In the genomic region with DNA sequence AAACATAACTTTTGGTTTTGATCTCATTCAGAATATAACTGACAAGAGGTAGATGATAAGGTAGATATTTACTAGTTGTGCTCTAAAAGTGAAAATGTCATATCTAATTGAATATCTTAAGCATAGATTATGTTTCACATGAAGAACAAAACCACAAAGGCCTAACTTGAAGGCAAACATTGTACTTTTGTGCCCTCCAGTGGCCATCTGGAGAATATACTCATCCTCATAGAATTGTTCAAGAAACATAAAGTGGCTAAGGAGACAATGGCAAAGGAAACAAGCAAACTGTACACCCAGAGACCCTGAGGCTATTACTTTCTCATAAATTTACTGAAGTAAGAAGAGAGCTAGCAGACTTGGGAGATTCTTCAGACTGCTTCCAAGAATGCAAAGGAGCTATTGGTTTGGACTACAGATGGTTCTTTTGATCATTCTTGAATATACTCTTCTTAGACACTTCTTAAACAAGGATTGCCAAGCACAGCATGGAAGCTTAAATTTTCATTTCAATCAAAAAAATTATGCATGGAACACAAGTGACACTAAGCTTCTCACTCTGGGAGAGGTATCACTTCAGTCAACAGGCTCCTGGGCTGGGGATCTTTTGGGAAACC, we compare ENCODE assay signal across 8 cellular contexts.
DNase-seq lines count a peak whose midpoint lies in the region; ATAC-seq, FAIRE-seq and TF ChIP-seq lines count a peak whose summit lies in the region.

No MANE protein-coding gene starts in this region.

- in situ Hi-C loops in T47D (cut with HindIII; ENCODE audit: low pct_unique_long_range_greater_than_20kb, low sequenced_read_pairs) = no loop called here

- DNase-seq in Right ventricle myocardium inferior (ENCODE audit: missing footprints) = no peak
- no peak for DNase-seq in cardiac septum (ENCODE audit: low spot score)
- DNase-seq in HTR-8/SVneo (ENCODE audit: insufficient read length, low spot score) = peak; percentile 36
- DNase-seq in RWPE2 (ENCODE audit: low spot score) = no peak
- DNase-seq in T47D (ENCODE audit: low read depth in 1 of 2, low spot score in 1 of 2) = peak; percentile 32 to 84
- peak; percentile 81 for DNase-seq in kidney glomerular epithelial cell (lab: John Stamatoyannopoulos, UW)
- peak in 4 of 6 experiments; percentile 5 to 57 (median 24) for DNase-seq in stimulated activated naive CD4-positive, alpha-beta T cell (lab: John Stamatoyannopoulos, UW)

- no peaks in the 10 kb centered on the region for H3K4me1 ChIP-seq in RWPE2 (ENCODE audit: insufficient read depth, poor library complexity, severe bottlenecking)

- no peaks in the 10 kb centered on the region for H3K36me3 ChIP-seq in RWPE2 (ENCODE audit: low read depth)

- TF ChIP-seq CTCF in RWPE2 (IDR thresholded peaks at IDR 0.05; ENCODE audit: poor library complexity, severe bottlenecking) = peak; percentile 86

- intact Hi-C loops in Right ventricle myocardium inferior (cut with DNase I) (loop anchor here (5.0 kb wide), 1 partner anchor 1219 kb away; no protein-coding TSS in a partner anchor), cardiac septum (cut with DNase I) (loop anchor here (5.0 to 10.0 kb wide), 4 partner anchors 251 to 1224 kb away; no protein-coding TSS in a partner anchor)

- H3K4me3 ChIP-seq in RWPE2 (ENCODE audit: severe bottlenecking) = no peak overlapping the region

- H3K9me3 ChIP-seq in RWPE2 (ENCODE audit: severe bottlenecking) = no peaks in the 10 kb centered on the region

- ATAC-seq in Right ventricle myocardium inferior (peak; percentile 51), GM21717 (IDR thresholded peaks at IDR 0.05; ENCODE audit: unreplicated experiment) (peak; percentile 71), RWPE2 (ENCODE audit: low read depth) (peak; percentile 65; the same call in 2 of the 3 replicates)

- no peaks in the 10 kb centered on the region for H3K27me3 ChIP-seq in RWPE2 (ENCODE audit: insufficient read depth, poor library complexity, severe bottlenecking)

- FAIRE-seq in HTR-8/SVneo (lab: Jason Lieb, UNC) = peak; percentile 51

- no peak overlapping the region for H3K27ac ChIP-seq in RWPE2 (ENCODE audit: poor library complexity, severe bottlenecking)

Comparison
In these comparisons a context has a peak if more than half of its experiments do, and no peak if none do; other contexts are left out.
1. DNase-seq: peak in HTR-8/SVneo (single experiment), T47D (2 of 2), kidney glomerular epithelial cell (single experiment) and stimulated activated naive CD4-positive, alpha-beta T cell (4 of 6); none in Right ventricle myocardium inferior (single experiment), cardiac septum (single experiment) and RWPE2 (single experiment).
2. Peak in every context shown above with its lines, with median percentiles within 50 percentile points of each other: ATAC-seq.